In the genomic region with DNA sequence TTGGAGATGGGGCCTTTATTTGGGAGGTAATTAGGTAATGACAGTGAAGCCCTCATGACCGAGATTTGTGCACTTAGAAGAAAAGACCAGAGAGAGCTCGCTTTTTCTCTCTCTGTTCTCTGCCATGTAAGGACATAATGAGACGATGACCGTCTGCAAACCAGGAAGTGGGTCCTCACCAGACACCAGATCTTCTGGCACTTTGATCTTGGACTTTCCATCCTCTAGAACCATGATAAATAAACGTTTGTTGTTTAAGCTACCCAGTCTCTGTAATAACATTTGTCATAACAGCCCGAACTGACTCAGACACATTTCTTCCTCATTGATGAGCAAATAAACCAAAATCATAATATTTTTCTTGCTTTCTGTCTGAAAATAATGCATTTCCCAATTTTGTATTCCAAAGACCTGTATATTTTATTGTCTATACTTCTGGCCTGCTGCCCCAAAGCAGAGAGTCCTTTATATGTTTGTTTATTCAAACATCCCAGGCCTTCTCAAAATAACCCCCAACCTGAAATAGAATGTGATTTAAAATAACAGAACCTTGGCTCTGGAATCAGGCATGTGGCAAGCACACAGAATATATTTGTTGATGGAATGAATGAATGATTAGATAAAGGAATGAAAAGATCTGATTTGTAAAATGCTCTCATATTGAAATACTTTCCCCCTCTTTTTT, we compare ENCODE assay signal across 31 cellular contexts.
"Had no signal": no experiment of that assay in that cellular context is flagged by ENCODE, and none has a peak within 500 bp of the region (broad histone marks: within the 10 kb centered on the region; RNA-seq: fewer than 3 reads in every experiment).

No MANE protein-coding gene starts in this region.

- H3K27ac Mint-ChIP-seq: activated B cell treated with CpG ODN at 0.5 μM for 24 hours; activated CD8-positive, alpha-beta memory T cell treated with anti-CD3 and anti-CD28 coated beads, Interleukin-2, amount 10 ng/mL, durations not matched to agents 7 days and 5 days; activated CD8-positive, alpha-beta T cell treated with anti-CD3 and anti-CD28 coated beads for 36 hours; activated naive CD4-positive, alpha-beta T cell treated with anti-CD3 and anti-CD28 coated beads, Interleukin-2, amount 50 U/mL, for 24 hours; activated naive CD8-positive, alpha-beta T cell treated with anti-CD3 and anti-CD28 coated beads, Interleukin-2, amount 50 U/mL, for 24 hours; activated T-helper 2 cell treated with anti-CD3 and anti-CD28 coated beads, Interferon-gamma antibody, Interleukin-2, Interleukin-4, amounts not matched to agents 10 μg/mL and 5 μg/mL and 100 μg/mL, durations not matched to agents 14 hours and 24 hours and 36 hours; nephron; T-helper 2 cell treated with Interferon-gamma antibody and Interleukin-4, amounts not matched to agents 5 μg/mL and 100 μg/mL, for 36 hours; type B pancreatic cell had no signal

- H3K36me3 Mint-ChIP-seq: activated CD8-positive, alpha-beta memory T cell treated with anti-CD3 and anti-CD28 coated beads, Interleukin-2, amount 10 ng/mL, durations not matched to agents 7 days and 5 days; activated naive CD4-positive, alpha-beta T cell treated with anti-CD3 and anti-CD28 coated beads, Interleukin-2, amount 50 U/mL, for 24 hours; type B pancreatic cell had no signal

- H3K4me3 Mint-ChIP-seq: activated B cell treated with CpG ODN at 0.5 μM for 24 hours; activated CD8-positive, alpha-beta memory T cell treated with anti-CD3 and anti-CD28 coated beads, Interleukin-2, amount 10 ng/mL, durations not matched to agents 7 days and 5 days; activated CD8-positive, alpha-beta T cell treated with anti-CD3 and anti-CD28 coated beads for 36 hours; activated naive CD4-positive, alpha-beta T cell treated with anti-CD3 and anti-CD28 coated beads, Interleukin-2, amount 50 U/mL, for 24 hours; activated naive CD8-positive, alpha-beta T cell treated with anti-CD3 and anti-CD28 coated beads, Interleukin-2, amount 50 U/mL, for 24 hours; nephron; T-helper 2 cell treated with Interferon-gamma antibody and Interleukin-4, amounts not matched to agents 5 μg/mL and 100 μg/mL, for 36 hours; type B pancreatic cell had no signal

- H3K27me3 ChIP-seq: colonic mucosa, dorsolateral prefrontal cortex, foreskin keratinocyte, heart right ventricle, neutrophil, ovary, sigmoid colon, spleen, uterus had no signal

- H3K27me3 Mint-ChIP-seq: type B pancreatic cell had no signal

- H3K9me3 Mint-ChIP-seq: activated B cell treated with CpG ODN at 0.5 μM for 24 hours; activated CD8-positive, alpha-beta T cell treated with anti-CD3 and anti-CD28 coated beads for 36 hours; activated naive CD4-positive, alpha-beta T cell treated with anti-CD3 and anti-CD28 coated beads, Interleukin-2, amount 50 U/mL, for 24 hours; activated naive CD8-positive, alpha-beta T cell treated with anti-CD3 and anti-CD28 coated beads, Interleukin-2, amount 50 U/mL, for 24 hours; activated T-helper 2 cell treated with anti-CD3 and anti-CD28 coated beads, Interferon-gamma antibody, Interleukin-2, Interleukin-4, amounts not matched to agents 10 μg/mL and 5 μg/mL and 100 μg/mL, durations not matched to agents 14 hours and 24 hours and 36 hours; nephron; T-helper 2 cell treated with Interferon-gamma antibody and Interleukin-4, amounts not matched to agents 5 μg/mL and 100 μg/mL, for 36 hours; type B pancreatic cell had no signal

- H3K4me1 Mint-ChIP-seq: activated B cell treated with CpG ODN at 0.5 μM for 24 hours had no signal

- DNase-seq: activated B cell treated with CpG ODN at 0.5 μM for 24 hours; activated CD4-positive, alpha-beta T cell treated with anti-CD3 and anti-CD28 coated beads, Interleukin-2, amount 50 U/mL, for 1 hour; activated CD8-positive, alpha-beta memory T cell treated with anti-CD3 and anti-CD28 coated beads, Interleukin-2, amount 10 ng/mL, durations not matched to agents 7 days and 5 days; activated CD8-positive, alpha-beta T cell treated with anti-CD3 and anti-CD28 coated beads for 36 hours; activated naive CD8-positive, alpha-beta T cell treated with anti-CD3 and anti-CD28 coated beads, Interleukin-2, amount 50 U/mL, for 24 hours; activated T-cell treated with anti-CD3 and anti-CD28 coated beads, Interleukin-2, amount 50 U/mL, for 48 hours; amygdala; colonic mucosa; dorsolateral prefrontal cortex; effector memory CD4-positive, alpha-beta T cell; foreskin keratinocyte; heart right ventricle; kidney glomerular epithelial cell; lower lobe of right lung; mesenchymal stem cell; ovary; retina; sigmoid colon; spleen; stimulated activated naive CD4-positive, alpha-beta T cell; T-helper 1 cell; uterus had no signal

- H3K4me1 ChIP-seq: colonic mucosa, heart right ventricle, prostate gland, spleen, uterus had no signal

- H3K4me3 ChIP-seq: colonic mucosa, dorsolateral prefrontal cortex, heart right ventricle, lower lobe of right lung, ovary, prostate gland, sigmoid colon, spleen, thoracic aorta, uterus had no signal

- H3K9me3 ChIP-seq: colonic mucosa, heart right ventricle, lower lobe of right lung, neutrophil, ovary, prostate gland, sigmoid colon, spleen, thoracic aorta, uterus had no signal

- H3K36me3 ChIP-seq: colonic mucosa, heart right ventricle, lower lobe of right lung, neutrophil, ovary, prostate gland, sigmoid colon, spleen, thoracic aorta, uterus had no signal

- H3K27ac ChIP-seq: colonic mucosa, dorsolateral prefrontal cortex, foreskin keratinocyte, heart right ventricle, lower lobe of right lung, neutrophil, ovary, prostate gland, sigmoid colon, spleen, thoracic aorta, uterus had no signal

- ATAC-seq: activated CD8-positive, alpha-beta memory T cell treated with anti-CD3 and anti-CD28 coated beads, Interleukin-2, amount 10 ng/mL, durations not matched to agents 7 days and 5 days; activated CD8-positive, alpha-beta T cell treated with anti-CD3 and anti-CD28 coated beads for 36 hours; activated naive CD8-positive, alpha-beta T cell treated with anti-CD3 and anti-CD28 coated beads, Interleukin-2, amount 50 U/mL, for 24 hours; foreskin keratinocyte; heart right ventricle; left lobe of liver; lower lobe of right lung had no signal
